ENCODE assay signal across 1 cellular context in genomic region chr2:200077210-200077650, GRCh38.
A peak's percentile ranks its signal among the peaks of the same experiment; 100 is the strongest.
TF ChIP-seq lines count a peak whose summit lies in the region.

No MANE protein-coding gene starts in this region.

TF ChIP-seq in HepG2, 621 proteins besides CTCF, POLR2A, EP300 and RAD21 (continued from another document and continues in another):
- TF ChIP-seq IKZF5 (CRISPR knock-in tag; IDR thresholded peaks at IDR 0.05) (peak; percentile 63; the same call in 1 of the 2 replicates), BHLHE40 (IDR thresholded peaks at IDR 0.05; ENCODE audit: low read length) (peak; percentile 36; the same call in 1 of the 2 replicates), HDAC1 (CRISPR knock-in tag; IDR thresholded peaks at IDR 0.05) (peak; percentile 66), NR2C2 (CRISPR knock-in tag; IDR thresholded peaks at IDR 0.05; ENCODE audit: borderline replicate concordance) (no peak), ZNF460 (CRISPR knock-in tag; IDR thresholded peaks at IDR 0.05; ENCODE audit: borderline replicate concordance) (no peak), ZNF512B (CRISPR knock-in tag; IDR thresholded peaks at IDR 0.05; ENCODE audit: borderline replicate concordance) (peak; percentile 71; the same call in 1 of the 2 replicates), KLF16 (CRISPR knock-in tag; IDR thresholded peaks at IDR 0.05) (peak in 1 of 2 experiments; percentile 79; a peak in 1 of 4 replicates), CEBPG (CRISPR knock-in tag; IDR thresholded peaks at IDR 0.05) (peak; percentile 83), CEBPB (IDR thresholded peaks at IDR 0.05; ENCODE audit: borderline replicate concordance, low read depth, low read length) (peak; percentile 87), REPIN1 (CRISPR knock-in tag; IDR thresholded peaks at IDR 0.05; ENCODE audit: borderline replicate concordance, low read depth) (peak; percentile 72; the same call in 1 of the 2 replicates), ZNF691 (CRISPR knock-in tag; IDR thresholded peaks at IDR 0.05; ENCODE audit: borderline replicate concordance, low read depth) (no peak), ZBTB3 (CRISPR knock-in tag; IDR thresholded peaks at IDR 0.05; ENCODE audit: borderline replicate concordance, low read depth) (no peak), SMAD1 (CRISPR knock-in tag; IDR thresholded peaks at IDR 0.05; ENCODE audit: borderline replicate concordance, low read depth) (no peak), THAP11 (CRISPR knock-in tag; IDR thresholded peaks at IDR 0.05) (peak; percentile 53; the same call in 1 of the 2 replicates), EZH2 (conservative IDR thresholded peaks at IDR 0.05; ENCODE audit: low read depth, low read length) (no peak), ZNF224 (CRISPR knock-in tag; IDR thresholded peaks at IDR 0.05) (no peak), CENPX (CRISPR knock-in tag; IDR thresholded peaks at IDR 0.05) (no peak), ZFX (CRISPR knock-in tag; IDR thresholded peaks at IDR 0.05; ENCODE audit: low read depth) (peak; percentile 47; the same call in 1 of the 2 replicates), STAT5B (CRISPR knock-in tag; IDR thresholded peaks at IDR 0.05) (no peak), ZGPAT (CRISPR knock-in tag; IDR thresholded peaks at IDR 0.05) (peak; percentile 81), IKZF4 (CRISPR knock-in tag; IDR thresholded peaks at IDR 0.05; ENCODE audit: borderline replicate concordance, low read depth, not compliant biosample characterization) (no peak), SNAI1 (CRISPR knock-in tag; IDR thresholded peaks at IDR 0.05; ENCODE audit: borderline replicate concordance) (no peak), ATF2 (CRISPR knock-in tag; IDR thresholded peaks at IDR 0.05) (peak; percentile 66; the same call in 1 of the 2 replicates), ZNF800 (CRISPR knock-in tag; IDR thresholded peaks at IDR 0.05) (no peak), ISL2 (CRISPR knock-in tag; IDR thresholded peaks at IDR 0.05) (peak; percentile 88), ARID4A (CRISPR knock-in tag; IDR thresholded peaks at IDR 0.05; ENCODE audit: borderline replicate concordance) (peak; percentile 35; the same call in 1 of the 2 replicates), NFKBIZ (CRISPR knock-in tag; IDR thresholded peaks at IDR 0.05) (no peak), SP5 (CRISPR knock-in tag; IDR thresholded peaks at IDR 0.05; ENCODE audit: borderline replicate concordance, low read depth) (no peak), ZNF263 (CRISPR knock-in tag; IDR thresholded peaks at IDR 0.05) (no peak), HOMEZ (CRISPR knock-in tag; IDR thresholded peaks at IDR 0.05; ENCODE audit: low read depth) (peak; percentile 89), ZNF251 (CRISPR knock-in tag; IDR thresholded peaks at IDR 0.05) (no peak), JUN (CRISPR knock-in tag; IDR thresholded peaks at IDR 0.05) (peak; percentile 88), RCOR2 (CRISPR knock-in tag; IDR thresholded peaks at IDR 0.05) (peak; percentile 71; the same call in 1 of the 2 replicates), ETV5 (CRISPR knock-in tag; IDR thresholded peaks at IDR 0.05; ENCODE audit: borderline replicate concordance) (peak; percentile 56; the same call in 1 of the 2 replicates), ZNF24 (IDR thresholded peaks at IDR 0.05) (no peak), GMEB1 (CRISPR knock-in tag; IDR thresholded peaks at IDR 0.05; ENCODE audit: borderline replicate concordance) (0 out of 2 replicates have a peak, but pooled peaks have one; percentile 3), PPARG (CRISPR knock-in tag; conservative IDR thresholded peaks at IDR 0.05) (peak; percentile 87), JUND (CRISPR knock-in tag; IDR thresholded peaks at IDR 0.05) (0 out of 2 replicates have a peak, but pooled peaks have one; percentile 19), RFXAP (CRISPR knock-in tag; IDR thresholded peaks at IDR 0.05; ENCODE audit: borderline replicate concordance) (no peak), ASH2L (IDR thresholded peaks at IDR 0.05; ENCODE audit: insufficient read length, low read depth, low read length) (peak; percentile 80), ZNF484 (CRISPR knock-in tag; IDR thresholded peaks at IDR 0.05; ENCODE audit: borderline replicate concordance, low read depth) (no peak), MEF2D (CRISPR knock-in tag; IDR thresholded peaks at IDR 0.05) (peak; percentile 66; the same call in 1 of the 2 replicates)
